ENCODE assay signal across 8 cellular contexts in the genomic region with DNA sequence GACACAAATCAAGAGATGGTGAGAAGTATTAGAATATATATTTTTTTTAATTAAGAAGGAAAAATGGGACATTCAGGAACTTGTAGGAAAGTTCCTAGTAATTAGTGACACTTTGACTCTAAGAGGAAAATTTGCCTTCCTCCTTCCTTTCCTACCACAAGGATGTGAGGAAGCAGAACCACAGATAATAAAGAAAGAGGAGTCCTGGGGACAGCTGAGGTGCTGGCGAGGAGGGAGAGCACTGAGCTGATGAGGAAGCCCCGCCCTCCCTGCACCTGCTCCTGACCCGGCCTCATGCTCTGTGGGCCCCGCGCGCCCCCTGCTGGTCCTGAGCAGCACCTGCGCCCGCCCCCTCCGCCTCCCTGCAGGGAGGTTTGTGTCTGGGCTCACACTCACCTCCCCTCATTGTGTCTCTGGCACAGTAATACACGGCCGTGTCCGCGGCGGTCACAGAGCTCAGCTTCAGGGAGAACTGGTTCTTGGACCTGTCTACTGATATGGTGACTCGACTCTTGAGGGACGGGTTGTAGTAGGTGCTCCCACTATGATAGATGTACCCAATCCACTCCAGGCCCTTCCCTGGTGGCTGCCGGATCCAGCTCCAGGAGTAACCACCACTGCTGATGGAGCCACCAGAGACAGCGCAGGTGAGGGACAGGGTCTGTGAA.
DNase-seq lines count a peak whose midpoint lies in the region; ATAC-seq, FAIRE-seq and TF ChIP-seq lines count a peak whose summit lies in the region.
"Not testable (repeated sequence)": the region's sequence is repeated elsewhere in the genome, so short reads cannot be mapped to it uniquely, and the experiment has no call there.

No MANE protein-coding gene starts in this region.

- not testable (repeated sequence) for TF ChIP-seq POLR2A in HepG2 (IDR thresholded peaks at IDR 0.05; ENCODE audit: insufficient read depth in 1 of 2, low read depth in 2 of 2, low read length in 2 of 2)

- not testable (repeated sequence) for H3K9me3 Mint-ChIP-seq in CD4-positive, alpha-beta memory T cell; T-cell; activated CD8-positive, alpha-beta memory T cell treated with anti-CD3 and anti-CD28 coated beads, Interleukin-2, amount 10 ng/mL, durations not matched to agents 7 days and 5 days (ENCODE audit: low read depth); activated naive CD8-positive, alpha-beta T cell treated with anti-CD3 and anti-CD28 coated beads, Interleukin-2, amount 50 U/mL, for 24 hours

- not testable (repeated sequence) for H3K27ac Mint-ChIP-seq in CD4-positive, alpha-beta memory T cell; T-cell; activated CD8-positive, alpha-beta memory T cell treated with anti-CD3 and anti-CD28 coated beads, Interleukin-2, amount 10 ng/mL, durations not matched to agents 7 days and 5 days; activated naive CD8-positive, alpha-beta T cell treated with anti-CD3 and anti-CD28 coated beads, Interleukin-2, amount 50 U/mL, for 24 hours

- not testable (repeated sequence) for H3K9ac ChIP-seq in HepG2 (ENCODE audit: insufficient read depth, low read depth, low read length)

- CTCF ChIA-PET in CD4-positive, alpha-beta memory T cell (lab: Charles Lee; ENCODE audit: partially characterized antibody), result interaction anchor here (1.0 to 1.8 kb wide), 3 partner anchors 9 to 80 kb away, joined by 3 read pairs; no protein-coding TSS in a partner anchor
- CTCF ChIA-PET in T-cell (lab: Charles Lee), result interaction anchor here in 1 of 2 donors (1.1 kb wide), 1 partner anchor 148 kb away, joined by 3 read pairs; no protein-coding TSS in a partner anchor
- CTCF ChIA-PET in activated CD8-positive, alpha-beta memory T cell treated with anti-CD3 and anti-CD28 coated beads, Interleukin-2, amount 10 ng/mL, durations not matched to agents 7 days and 5 days (lab: Charles Lee), result interaction anchor here (0.6 to 0.9 kb wide), 2 partner anchors 22 kb away, joined by 3 to 4 read pairs; no protein-coding TSS in a partner anchor
- CTCF ChIA-PET in HepG2 (lab: Yijun Ruan, JAX; ENCODE audit: low intra/inter-chr PET ratio, low total read pairs), result not testable (repeated sequence)

- not testable (repeated sequence) for TF ChIP-seq RAD21 in HepG2 (CRISPR knock-in tag; IDR thresholded peaks at IDR 0.05)

- not testable (repeated sequence) for FAIRE-seq in HepG2 (lab: Jason Lieb, UNC)

- not testable (repeated sequence) for H3K27ac ChIP-seq in CD4-positive, alpha-beta memory T cell (ENCODE audit: low read depth, low read length); HepG2 (ENCODE audit: extremely low read length, insufficient read depth, low read length)

- not testable (repeated sequence) for BruUV-seq in HepG2 (replicated peaks; lab: Mats Ljungman, UMichigan)

- in situ Hi-C loops in HepG2 (cut with HindIII; ENCODE audit: extremely low pct_ligation_motif_present, low pct_unique_long_range_greater_than_20kb), result not testable (repeated sequence)

- 2% methylated on average over 14 of the region's 18 CpGs for WGBS in HepG2 (ENCODE audit: low lambda C conversion rate)

- H3K9me3 ChIP-seq in CD4-positive, alpha-beta memory T cell (ENCODE audit: control insufficient read depth in 1 of 2, low read length in 2 of 2); HepG2 (ENCODE audit: low read length): not testable (repeated sequence)

- not testable (repeated sequence) for H3K4me3 ChIP-seq in CD4-positive, alpha-beta memory T cell (ENCODE audit: low read length in 2 of 2); HepG2 (replicated peaks in 1 of 3; ENCODE audit: insufficient read depth in 1 of 3, low read depth in 2 of 3, low read length in 3 of 3)

- intact Hi-C loops in CD4-positive, alpha-beta memory T cell (cut with micrococcal nuclease); HepG2 (cut with micrococcal nuclease; ENCODE audit: unreplicated experiment): not testable (repeated sequence)

- H3K27me3 ChIP-seq in CD4-positive, alpha-beta memory T cell (ENCODE audit: insufficient read depth, low read length); HepG2 (ENCODE audit: control insufficient read depth in 1 of 2, insufficient read depth in 2 of 2, low read length in 2 of 2): not testable (repeated sequence)

- H3K4me2 ChIP-seq in HepG2 (ENCODE audit: low read depth, low read length), result not testable (repeated sequence)

- not testable (repeated sequence) for H3K36me3 ChIP-seq in CD4-positive, alpha-beta memory T cell (ENCODE audit: insufficient read depth, low read length); HepG2 (replicated peaks in 1 of 2; ENCODE audit: control insufficient read depth in 1 of 2, insufficient read depth in 2 of 2, low read length in 2 of 2)

- not testable (repeated sequence) for H3K4me3 Mint-ChIP-seq in CD4-positive, alpha-beta memory T cell; T-cell; activated CD8-positive, alpha-beta memory T cell treated with anti-CD3 and anti-CD28 coated beads, Interleukin-2, amount 10 ng/mL, durations not matched to agents 7 days and 5 days; activated naive CD8-positive, alpha-beta T cell treated with anti-CD3 and anti-CD28 coated beads, Interleukin-2, amount 50 U/mL, for 24 hours

- not testable (repeated sequence) for H3K36me3 Mint-ChIP-seq in CD4-positive, alpha-beta memory T cell; T-cell; activated CD8-positive, alpha-beta memory T cell treated with anti-CD3 and anti-CD28 coated beads, Interleukin-2, amount 10 ng/mL, durations not matched to agents 7 days and 5 days; activated naive CD8-positive, alpha-beta T cell treated with anti-CD3 and anti-CD28 coated beads, Interleukin-2, amount 50 U/mL, for 24 hours (ENCODE audit: low read depth)

- ATAC-seq in T-cell (replicated peaks in 1 of 4) (peak; percentile 41 to 79 (median 70)), HepG2 (peak; percentile 60; the same call in 2 of the 3 replicates)
- not testable (repeated sequence) for ATAC-seq in activated CD8-positive, alpha-beta memory T cell treated with anti-CD3 and anti-CD28 coated beads, Interleukin-2, amount 10 ng/mL, durations not matched to agents 7 days and 5 days
- ATAC-seq in activated naive CD8-positive, alpha-beta T cell treated with anti-CD3 and anti-CD28 coated beads, Interleukin-2, amount 50 U/mL, for 24 hours, result peak; percentile 59

- H3K27me3 Mint-ChIP-seq in CD4-positive, alpha-beta memory T cell, result peaks cover 2 to 13% of the 10 kb centered on the region in 2 donors
- H3K27me3 Mint-ChIP-seq in T-cell, result peaks cover 26 to 40% of the 10 kb centered on the region in 2 donors
- peaks cover 27% of the 10 kb centered on the region for H3K27me3 Mint-ChIP-seq in activated CD8-positive, alpha-beta memory T cell treated with anti-CD3 and anti-CD28 coated beads, Interleukin-2, amount 10 ng/mL, durations not matched to agents 7 days and 5 days
- H3K27me3 Mint-ChIP-seq in activated naive CD8-positive, alpha-beta T cell treated with anti-CD3 and anti-CD28 coated beads, Interleukin-2, amount 50 U/mL, for 24 hours, result peaks cover 19% of the 10 kb centered on the region

- not testable (repeated sequence) for H3K4me1 ChIP-seq in CD4-positive, alpha-beta memory T cell (ENCODE audit: insufficient read depth, low read length); HepG2 (ENCODE audit: insufficient read depth, low read length)

- peak; percentile 83 for TF ChIP-seq CTCF in HepG2 (CRISPR knock-in tag; IDR thresholded peaks at IDR 0.05)

- H3K79me2 ChIP-seq in HepG2 (ENCODE audit: insufficient read depth, low read length), result not testable (repeated sequence)

- DNase-seq in CD4-positive, alpha-beta memory T cell, result peak; percentile 39 to 88 (median 77)
- DNase-seq in HT-29 (ENCODE audit: low spot score), result peak; percentile 34
- DNase-seq in T-cell, result peak in 32 of 34 experiments; percentile 39 to 93 (median 74)
- DNase-seq in activated CD8-positive, alpha-beta memory T cell treated with anti-CD3 and anti-CD28 coated beads, Interleukin-2, amount 10 ng/mL, durations not matched to agents 7 days and 5 days, result peak; percentile 86
- DNase-seq in activated naive CD8-positive, alpha-beta T cell treated with anti-CD3 and anti-CD28 coated beads, Interleukin-2, amount 50 U/mL, for 24 hours, result peak; percentile 48
- DNase-seq in HepG2 (ENCODE audit: low spot score), result peak; percentile 31
- DNase-seq in stimulated activated CD4-positive, alpha-beta T cell treated with anti-CD3 and anti-CD28 coated beads, Interleukin-15, amount 100 ng/mL, for 48 hours (ENCODE audit: low read depth in 2 of 2), result peak; percentile 44 to 95
- DNase-seq in stimulated activated CD8-positive, alpha-beta memory T cell treated with anti-CD3 and anti-CD28 coated beads, Interleukin-7, amount 100 ng/mL, for 48 hours (ENCODE audit: extremely low read depth in 1 of 2, low read depth in 1 of 2), result peak; percentile 41 to 82

- POLR2A ChIA-PET in CD4-positive, alpha-beta memory T cell (lab: Charles Lee; ENCODE audit: partially characterized antibody); T-cell (lab: Charles Lee); HepG2 (lab: Yijun Ruan, JAX): not testable (repeated sequence)

- not testable (repeated sequence) for H4K20me1 ChIP-seq in HepG2 (ENCODE audit: insufficient read depth, low read length)

- H3K4me1 Mint-ChIP-seq in CD4-positive, alpha-beta memory T cell; T-cell; activated CD8-positive, alpha-beta memory T cell treated with anti-CD3 and anti-CD28 coated beads, Interleukin-2, amount 10 ng/mL, durations not matched to agents 7 days and 5 days; activated naive CD8-positive, alpha-beta T cell treated with anti-CD3 and anti-CD28 coated beads, Interleukin-2, amount 50 U/mL, for 24 hours: not testable (repeated sequence)

- TF ChIP-seq EP300 in HepG2 (IDR thresholded peaks at IDR 0.05; ENCODE audit: low read depth in 2 of 2, low read length in 2 of 2); HepG2 (CRISPR knock-in tag; IDR thresholded peaks at IDR 0.05; ENCODE audit: borderline replicate concordance): not testable (repeated sequence)

- H2AFZ ChIP-seq in HepG2 (ENCODE audit: low read length), result not testable (repeated sequence)

TF ChIP-seq in HepG2, 621 proteins besides CTCF, POLR2A, EP300 and RAD21 (continues in another document):
- not testable (repeated sequence) for TF ChIP-seq NR2F6 (IDR thresholded peaks at IDR 0.05)
- peak; percentile 44; the same call in 1 of the 2 replicates for TF ChIP-seq NR2F6 (CRISPR knock-in tag; IDR thresholded peaks at IDR 0.05)

Comparison
In these comparisons a context has a peak if more than half of its experiments do, and no peak if none do; other contexts are left out.
1. DNase-seq: peak in every context shown above with its lines; median percentile 86 in activated CD8-positive, alpha-beta memory T cell treated with anti-CD3 and anti-CD28 coated beads, Interleukin-2, amount 10 ng/mL, durations not matched to agents 7 days and 5 days; 77 in CD4-positive, alpha-beta memory T cell; 74 in T-cell; 70 in stimulated activated CD4-positive, alpha-beta T cell treated with anti-CD3 and anti-CD28 coated beads, Interleukin-15, amount 100 ng/mL, for 48 hours; 62 in stimulated activated CD8-positive, alpha-beta memory T cell treated with anti-CD3 and anti-CD28 coated beads, Interleukin-7, amount 100 ng/mL, for 48 hours; 48 in activated naive CD8-positive, alpha-beta T cell treated with anti-CD3 and anti-CD28 coated beads, Interleukin-2, amount 50 U/mL, for 24 hours; 34 in HT-29; 31 in HepG2.